Comparison of ENCODE assay signal across 11 cellular contexts in the genomic region with DNA sequence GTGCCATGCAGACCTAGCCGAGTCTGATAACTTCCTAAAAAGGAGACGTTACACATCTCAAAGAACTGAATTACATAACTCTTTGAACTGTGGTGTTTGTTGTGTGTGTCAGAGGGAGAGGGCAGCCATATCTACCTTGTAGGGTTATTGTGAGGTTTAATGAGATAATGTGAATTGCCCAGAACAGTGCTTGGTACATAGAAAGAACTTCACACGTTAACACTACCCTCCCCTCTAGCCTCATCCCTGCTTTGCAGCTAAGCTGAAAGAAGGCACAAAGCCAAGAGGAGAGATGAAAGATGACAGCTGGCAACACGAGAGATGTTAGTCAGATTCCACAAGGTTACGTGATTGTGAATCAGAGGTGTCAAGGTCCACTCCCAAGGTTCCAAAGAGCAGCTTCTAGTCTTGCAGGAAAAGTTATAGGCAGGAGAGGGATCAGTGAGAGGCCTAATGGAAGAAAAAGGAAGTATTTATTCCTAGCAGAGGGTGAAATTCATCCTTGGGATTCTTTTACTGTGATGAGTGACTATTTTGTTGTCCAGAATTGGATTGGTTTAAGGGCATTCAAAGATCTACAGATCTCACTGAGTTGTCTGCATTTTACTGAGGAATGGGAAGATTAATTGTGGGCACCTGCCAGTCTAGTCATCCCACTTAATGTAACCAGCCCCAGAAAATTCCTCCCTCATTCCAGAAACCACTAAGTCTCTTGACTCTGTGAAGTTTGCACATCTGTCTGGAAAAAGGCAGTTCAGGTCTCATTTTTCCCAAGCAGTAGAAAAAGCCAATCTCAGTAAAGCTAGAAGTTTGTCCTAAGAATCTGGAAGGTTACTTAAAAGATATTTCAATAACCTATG. TPM values are rescaled to one million over a fixed set of nuclear protein-coding genes. Genes with fewer than 3 reads are reported as not detected.
DNase-seq lines count a peak whose midpoint lies in the region; ATAC-seq, FAIRE-seq and TF ChIP-seq lines count a peak whose summit lies in the region.
"Had no signal": no experiment of that assay in that cellular context is flagged by ENCODE, and none has a peak within 500 bp of the region (broad histone marks: within the 10 kb centered on the region; RNA-seq: fewer than 3 reads in every experiment).

No MANE protein-coding gene starts in this region.

- no peaks in the 10 kb centered on the region for H3K4me1 ChIP-seq in thyroid gland

- H3K4me1 Mint-ChIP-seq in activated CD8-positive, alpha-beta T cell treated with anti-CD3 and anti-CD28 coated beads for 36 hours (ENCODE audit: low read depth): peaks cover 72% of the 10 kb centered on the region
- H3K4me1 Mint-ChIP-seq in activated CD4-positive, alpha-beta memory T cell treated with anti-CD3 and anti-CD28 coated beads for 36 hours (ENCODE audit: low read depth): peaks cover 57% of the 10 kb centered on the region

- no peak overlapping the region for H3K27ac ChIP-seq in thyroid gland
- H3K27ac ChIP-seq: brain microvascular endothelial cell had no signal

- no peaks in the 10 kb centered on the region for H3K36me3 ChIP-seq in thyroid gland
- H3K36me3 ChIP-seq: brain microvascular endothelial cell had no signal

- H3K4me3 Mint-ChIP-seq in activated CD8-positive, alpha-beta T cell treated with anti-CD3 and anti-CD28 coated beads for 36 hours: no peak overlapping the region
- no peak overlapping the region for H3K4me3 Mint-ChIP-seq in activated CD4-positive, alpha-beta memory T cell treated with anti-CD3 and anti-CD28 coated beads for 36 hours

- no peaks in the 10 kb centered on the region for H3K9me3 ChIP-seq in thyroid gland

- peak; percentile 51 for FAIRE-seq in HTR-8/SVneo (lab: Jason Lieb, UNC)

- no peaks in the 10 kb centered on the region for H3K27me3 Mint-ChIP-seq in activated CD8-positive, alpha-beta T cell treated with anti-CD3 and anti-CD28 coated beads for 36 hours
- no peaks in the 10 kb centered on the region for H3K27me3 Mint-ChIP-seq in activated CD4-positive, alpha-beta memory T cell treated with anti-CD3 and anti-CD28 coated beads for 36 hours

- no peak for TF ChIP-seq POLR2A in thyroid gland (IDR thresholded peaks at IDR 0.05)

- intact Hi-C loops in activated CD8-positive, alpha-beta T cell treated with anti-CD3 and anti-CD28 coated beads for 36 hours (cut with micrococcal nuclease): no loop called here
- intact Hi-C loops in thyroid gland (cut with DNase I): no loop called here
- intact Hi-C loops in activated CD4-positive, alpha-beta memory T cell treated with anti-CD3 and anti-CD28 coated beads for 36 hours (cut with micrococcal nuclease): no loop called here

- H3K27me3 ChIP-seq in thyroid gland: no peaks in the 10 kb centered on the region
- H3K27me3 ChIP-seq: brain microvascular endothelial cell had no signal

- 80 to 83% methylated on average over 5 of the region's 5 CpGs for WGBS in thyroid gland, 2 donors

- peaks cover 11% of the 10 kb centered on the region for H3K9me3 Mint-ChIP-seq in activated CD8-positive, alpha-beta T cell treated with anti-CD3 and anti-CD28 coated beads for 36 hours
- peaks cover 5% of the 10 kb centered on the region for H3K9me3 Mint-ChIP-seq in activated CD4-positive, alpha-beta memory T cell treated with anti-CD3 and anti-CD28 coated beads for 36 hours

- CTCF ChIA-PET in activated CD8-positive, alpha-beta T cell treated with anti-CD3 and anti-CD28 coated beads for 36 hours (lab: Charles Lee): interaction anchor here (1.0 to 6.5 kb wide), 5 partner anchors 12 to 151 kb away, joined by 3 to 50 read pairs (median 5); no protein-coding TSS in a partner anchor
- CTCF ChIA-PET in activated CD4-positive, alpha-beta memory T cell treated with anti-CD3 and anti-CD28 coated beads for 36 hours (lab: Charles Lee): interaction anchor here (0.7 to 4.4 kb wide), 2 partner anchors 14 to 25 kb away, joined by 3 to 26 read pairs; partner anchors contain the start of gene WNK1

- ATAC-seq in activated CD8-positive, alpha-beta T cell treated with anti-CD3 and anti-CD28 coated beads for 36 hours: peak; percentile 29

- H3K27ac Mint-ChIP-seq in activated CD8-positive, alpha-beta T cell treated with anti-CD3 and anti-CD28 coated beads for 36 hours: peak overlapping the region; percentile 78
- H3K27ac Mint-ChIP-seq in activated CD4-positive, alpha-beta memory T cell treated with anti-CD3 and anti-CD28 coated beads for 36 hours: no peak overlapping the region

- peaks cover 6% of the 10 kb centered on the region for H3K36me3 Mint-ChIP-seq in activated CD8-positive, alpha-beta T cell treated with anti-CD3 and anti-CD28 coated beads for 36 hours (ENCODE audit: low read depth)
- no peaks in the 10 kb centered on the region for H3K36me3 Mint-ChIP-seq in activated CD4-positive, alpha-beta memory T cell treated with anti-CD3 and anti-CD28 coated beads for 36 hours

- DNase-seq in ACHN: peak; percentile 35
- DNase-seq in HTR-8/SVneo (ENCODE audit: insufficient read length, low spot score): no peak
- DNase-seq in activated CD8-positive, alpha-beta T cell treated with anti-CD3 and anti-CD28 coated beads for 36 hours: no peak
- DNase-seq in kidney glomerular epithelial cell (lab: John Stamatoyannopoulos, UW): peak; percentile 45
- no peak for DNase-seq in GDM1 (lab: John Stamatoyannopoulos, UW)
- DNase-seq in thyroid gland: no peak
- DNase-seq in activated CD4-positive, alpha-beta memory T cell treated with anti-CD3 and anti-CD28 coated beads for 36 hours: no peak
- no peak for DNase-seq in GM13977 (ENCODE audit: low spot score)
- DNase-seq: hypothalamus, NCI-H187 had no signal

- TF ChIP-seq CTCF in activated CD8-positive, alpha-beta T cell treated with anti-CD3 and anti-CD28 coated beads for 36 hours (IDR thresholded peaks at IDR 0.05): no peak
- TF ChIP-seq CTCF in thyroid gland (IDR thresholded peaks at IDR 0.05) (no peak), GM13977 (IDR thresholded peaks at IDR 0.05; ENCODE audit: extremely low read depth, insufficient read depth, missing control alignments) (no peak)

- in situ Hi-C loops in ACHN (cut with HindIII; ENCODE audit: low pct_ligation_motif_present, low pct_unique_long_range_greater_than_20kb, low sequenced_read_pairs) (no loop called here), GM13977 (cut with MboI; ENCODE audit: low pct_unique_long_range_greater_than_20kb, low sequenced_read_pairs, unreplicated experiment) (no loop called here)

- H3K4me3 ChIP-seq in thyroid gland (replicated peaks in 1 of 3): no peak overlapping the region

- POLR2A ChIA-PET in activated CD8-positive, alpha-beta T cell treated with anti-CD3 and anti-CD28 coated beads for 36 hours (lab: Charles Lee): interaction anchor here (1.3 to 2.7 kb wide), 2 partner anchors 25 to 96 kb away, joined by 4 to 16 read pairs; partner anchors contain the start of gene WNK1
- POLR2A ChIA-PET in activated CD4-positive, alpha-beta memory T cell treated with anti-CD3 and anti-CD28 coated beads for 36 hours (lab: Charles Lee): interaction anchor here (1.4 kb wide), 1 partner anchor 24 kb away, joined by 3 read pairs; no protein-coding TSS in a partner anchor

RNA-seq across cellular contexts. Expression of gene WNK1, which starts 25.9 kb away (rescaled TPM):
- total RNA-seq in activated CD8-positive, alpha-beta T cell treated with anti-CD3 and anti-CD28 coated beads for 36 hours: 100 to 1,000 TPM; 142 to 143 TPM
- total RNA-seq in thyroid gland: 100 to 1,000 TPM in 2 of 4 donors, 10 to 100 TPM in 2; 90.0 to 211 (median 109) TPM
- 100 to 1,000 TPM; 139 to 140 TPM for total RNA-seq in activated CD4-positive, alpha-beta memory T cell treated with anti-CD3 and anti-CD28 coated beads for 36 hours

Comparison
In these comparisons a context has a peak if more than half of its experiments do, and no peak if none do; other contexts are left out.
1. DNase-seq: peak in ACHN (single experiment) and kidney glomerular epithelial cell (single experiment); none in HTR-8/SVneo (single experiment), activated CD8-positive, alpha-beta T cell treated with anti-CD3 and anti-CD28 coated beads for 36 hours (single experiment), GDM1 (single experiment), thyroid gland (0 of 2), activated CD4-positive, alpha-beta memory T cell treated with anti-CD3 and anti-CD28 coated beads for 36 hours (single experiment) and GM13977 (single experiment).